ENCODE assay signal across 11 cellular contexts in the genomic region with DNA sequence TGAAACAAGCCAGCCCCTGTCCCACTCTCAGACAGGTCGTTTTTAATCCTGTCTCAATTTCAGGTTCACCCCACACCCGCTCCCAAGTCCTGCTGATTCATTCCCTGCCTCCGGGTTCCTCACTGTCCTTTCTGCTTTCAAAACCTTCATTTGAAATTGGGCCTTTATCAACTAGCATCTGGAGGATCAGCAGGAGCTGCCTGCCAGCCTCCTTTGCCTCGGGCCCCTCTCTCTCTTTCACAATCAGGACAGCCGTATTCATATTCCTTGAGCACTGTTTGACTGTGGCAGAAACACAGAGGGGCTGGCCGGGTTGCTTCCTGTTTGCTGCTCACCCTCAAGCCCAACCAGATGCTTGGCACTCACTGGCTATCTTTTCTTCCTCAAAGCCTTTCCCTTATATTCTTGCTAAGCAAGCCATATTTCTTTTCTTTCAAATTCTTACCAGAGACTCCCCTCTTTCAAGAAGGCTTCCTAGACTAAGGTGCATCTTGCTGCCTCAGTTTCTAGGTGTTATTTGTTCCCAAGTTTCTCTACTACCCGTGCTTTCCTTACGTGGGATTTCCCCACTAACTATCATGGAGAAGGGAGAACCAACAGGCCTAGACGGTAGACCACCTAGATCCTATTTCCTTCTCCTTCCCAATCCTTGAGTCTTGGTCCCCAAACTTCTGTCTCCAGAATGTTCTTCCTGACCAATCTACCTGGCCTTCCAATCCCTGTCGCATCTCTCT. TPM values are rescaled to one million over a fixed set of nuclear protein-coding genes. Genes with fewer than 3 reads are reported as not detected.
DNase-seq lines count a peak whose midpoint lies in the region; ATAC-seq and TF ChIP-seq lines count a peak whose summit lies in the region.
"Had no signal": no experiment of that assay in that cellular context is flagged by ENCODE, and none has a peak within 500 bp of the region (broad histone marks: within the 10 kb centered on the region; RNA-seq: fewer than 3 reads in every experiment).

No MANE protein-coding gene starts in this region.

- DNase-seq in DND-41 (peak; percentile 71), NCI-H446 (lab: John Stamatoyannopoulos, UW) (peak; percentile 15 to 69), chondrocyte (ENCODE audit: low spot score) (no peak), natural killer cell (no peak), NCI-H524 (lab: John Stamatoyannopoulos, UW) (no peak)
- no peak for DNase-seq in activated CD4-positive, CD25-positive, alpha-beta regulatory T cell treated with anti-CD3 and anti-CD28 coated beads, Interleukin-2, amount 50 U/mL, for 72 hours
- DNase-seq: activated naive CD8-positive, alpha-beta T cell treated with anti-CD3 and anti-CD28 coated beads, Interleukin-2, amount 10 ng/mL, durations not matched to agents 7 days and 5 days had no signal

- peak overlapping the region; percentile 23 for H3K9ac ChIP-seq in DND-41 (ENCODE audit: low read depth, low read length)

- peak; percentile 8; the same call in 1 of the 3 replicates for ATAC-seq in DND-41 (ENCODE audit: insufficient read depth, low read depth)
- ATAC-seq in natural killer cell, result no peak
- ATAC-seq in HG03378 (IDR thresholded peaks at IDR 0.05; ENCODE audit: unreplicated experiment), result no peak
- ATAC-seq in HG02938 (IDR thresholded peaks at IDR 0.05; ENCODE audit: unreplicated experiment), result no peak

- no peaks in the 10 kb centered on the region for H4K20me1 ChIP-seq in DND-41 (ENCODE audit: insufficient read depth, low read length)

- H3K27ac Mint-ChIP-seq in chondrocyte (ENCODE audit: unreplicated experiment) (peak overlapping the region; percentile 53), natural killer cell (peak overlapping the region; percentile 89 to 94)
- H3K27ac Mint-ChIP-seq: activated naive CD8-positive, alpha-beta T cell treated with anti-CD3 and anti-CD28 coated beads, Interleukin-2, amount 10 ng/mL, durations not matched to agents 7 days and 5 days had no signal

- 0 out of 2 replicates have a peak, but pooled peaks cover 3% of the 10 kb centered on the region for H3K36me3 ChIP-seq in DND-41 (ENCODE audit: insufficient read depth, low read length)

- no peak overlapping the region for H3K4me3 ChIP-seq in DND-41 (ENCODE audit: low read depth in 1 of 2, low read length in 2 of 2)

- no peak overlapping the region for H3K4me3 Mint-ChIP-seq in chondrocyte (ENCODE audit: unreplicated experiment)
- no peak overlapping the region for H3K4me3 Mint-ChIP-seq in natural killer cell

- peak overlapping the region; percentile 57 for H3K4me2 ChIP-seq in DND-41 (ENCODE audit: insufficient read depth, low read length)

- H2AFZ ChIP-seq in DND-41 (ENCODE audit: low read depth, low read length), result no peak overlapping the region; the same call in 1 of the 2 replicates

- peaks cover 48% of the 10 kb centered on the region for H3K79me2 ChIP-seq in DND-41 (ENCODE audit: insufficient read depth, low read length)

- TF ChIP-seq CTCF in DND-41 (IDR thresholded peaks at IDR 0.05; ENCODE audit: borderline replicate concordance, extremely low read depth, low read length, poor library complexity, severe bottlenecking), result no peak
- no peak for TF ChIP-seq CTCF in chondrocyte (IDR thresholded peaks at IDR 0.05)
- no peak for TF ChIP-seq CTCF in natural killer cell (IDR thresholded peaks at IDR 0.05)

- H3K4me1 ChIP-seq in DND-41 (ENCODE audit: insufficient read depth, low read length), result peaks cover 95% of the 10 kb centered on the region

- H3K27me3 Mint-ChIP-seq in chondrocyte (ENCODE audit: low read depth) (peaks cover 4% of the 10 kb centered on the region), natural killer cell (ENCODE audit: low read depth in 2 of 2) (no peaks in the 10 kb centered on the region)
- H3K27me3 Mint-ChIP-seq: activated naive CD8-positive, alpha-beta T cell treated with anti-CD3 and anti-CD28 coated beads, Interleukin-2, amount 10 ng/mL, durations not matched to agents 7 days and 5 days had no signal

- H3K4me1 Mint-ChIP-seq in chondrocyte (ENCODE audit: low read depth) (peaks cover 27% of the 10 kb centered on the region), natural killer cell (peaks cover 68 to 83% of the 10 kb centered on the region in 2 donors)

- intact Hi-C loops in natural killer cell (cut with micrococcal nuclease), result no loop called here

- no peaks in the 10 kb centered on the region for H3K9me3 ChIP-seq in DND-41 (ENCODE audit: insufficient read depth, low read length, severe bottlenecking)

- H3K27me3 ChIP-seq in DND-41 (ENCODE audit: insufficient read depth, low read length, poor library complexity), result no peaks in the 10 kb centered on the region

- H3K27ac ChIP-seq in DND-41 (ENCODE audit: low read length), result peak overlapping the region; percentile 68

- H3K9me3 Mint-ChIP-seq in chondrocyte (ENCODE audit: low read depth), result no peaks in the 10 kb centered on the region
- no peaks in the 10 kb centered on the region for H3K9me3 Mint-ChIP-seq in natural killer cell
- H3K9me3 Mint-ChIP-seq: activated naive CD8-positive, alpha-beta T cell treated with anti-CD3 and anti-CD28 coated beads, Interleukin-2, amount 10 ng/mL, durations not matched to agents 7 days and 5 days had no signal

- H3K36me3 Mint-ChIP-seq in chondrocyte (ENCODE audit: low read depth) (no peaks in the 10 kb centered on the region), natural killer cell (no peaks in the 10 kb centered on the region)

RNA-seq across cellular contexts. Expression of a gene that starts 3.0 kb away (rescaled TPM):
- total RNA-seq in chondrocyte (0.90 to 1.5 TPM (median 1.1 TPM) in 3 replicates), natural killer cell (10 to 100 TPM; 19.3 to 38.5 (median 33.9) TPM)
- total RNA-seq: NCI-H460 had no signal

RNA-seq across cellular contexts. Expression of a gene that starts 36.4 kb away (rescaled TPM):
- total RNA-seq in chondrocyte (2.4 to 5.4 TPM (median 2.7 TPM) in 3 replicates), natural killer cell (10 to 100 TPM in 2 of 3 donors, 1 to 10 TPM in 1; 9.8 to 19.2 (median 13.6) TPM)

RNA-seq across cellular contexts. Expression of a gene that starts 41.8 kb away (rescaled TPM):
- total RNA-seq in chondrocyte (not detected in 3 replicates), natural killer cell (under 1 TPM in 2 of 3 donors, not detected in 1; 0.53 to 0.66 TPM)
- total RNA-seq: activated naive CD8-positive, alpha-beta T cell treated with anti-CD3 and anti-CD28 coated beads, Interleukin-2, amount 10 ng/mL, durations not matched to agents 7 days and 5 days; mononuclear cell; NCI-H460 had no signal

Comparison
In these comparisons a context has a peak if more than half of its experiments do, and no peak if none do; other contexts are left out.
1. DNase-seq: peak in DND-41 (single experiment) and NCI-H446 (2 of 2); none in chondrocyte (single experiment), natural killer cell (single experiment), NCI-H524 (0 of 2) and activated CD4-positive, CD25-positive, alpha-beta regulatory T cell treated with anti-CD3 and anti-CD28 coated beads, Interleukin-2, amount 50 U/mL, for 72 hours (single experiment).